Comparison of ENCODE assay signal across 21 cellular contexts in the genomic region with DNA sequence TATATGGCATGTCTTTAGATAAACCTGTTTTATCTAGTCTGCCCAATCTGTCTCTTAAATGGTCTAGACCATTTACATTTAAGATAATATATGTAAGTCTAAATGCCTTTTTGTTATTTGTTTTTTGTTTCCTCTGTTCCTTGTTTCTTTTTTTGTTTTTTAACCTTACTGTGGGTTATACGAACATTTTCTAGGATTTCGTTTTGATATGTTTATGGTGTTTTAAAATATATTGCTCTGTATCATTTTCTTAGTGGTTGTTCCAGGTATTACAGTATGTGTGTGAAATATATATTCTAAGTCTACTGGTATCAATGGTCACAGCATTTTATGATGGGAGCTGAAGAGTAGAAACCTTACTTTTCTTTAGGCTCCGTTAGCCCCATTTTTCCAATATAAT. TPM values are rescaled to one million over a fixed set of nuclear protein-coding genes. Genes with fewer than 3 reads are reported as not detected.
DNase-seq lines count a peak whose midpoint lies in the region; ATAC-seq, FAIRE-seq and TF ChIP-seq lines count a peak whose summit lies in the region.
"Had no signal": no experiment of that assay in that cellular context is flagged by ENCODE, and none has a peak within 500 bp of the region (broad histone marks: within the 10 kb centered on the region; RNA-seq: fewer than 3 reads in every experiment).

No MANE protein-coding gene starts in this region.

- in situ Hi-C loops in K562 (cut with MboI): no loop called here
- in situ Hi-C loops in G401 (cut with HindIII; ENCODE audit: low sequenced_read_pairs): no loop called here

- TF ChIP-seq POLR2A in K562 (conservative IDR thresholded peaks at IDR 0.05): no peak

- no peak for TF ChIP-seq RAD21 in K562 (CRISPR knock-in tag; conservative IDR thresholded peaks at IDR 0.05 in 1 of 2, IDR thresholded peaks at IDR 0.05 in 1 of 2)

- H3K9me3 Mint-ChIP-seq in neural crest cell: no peaks in the 10 kb centered on the region
- H3K9me3 Mint-ChIP-seq: central memory CD8-positive, alpha-beta T cell; effector memory CD8-positive, alpha-beta T cell had no signal

- intact Hi-C loops in K562 (cut with micrococcal nuclease): no loop called here

- H3K79me2 ChIP-seq in KMS-11 (ENCODE audit: insufficient read depth, low read depth) (peaks cover 15% of the 10 kb centered on the region; the same call in 1 of the 2 replicates), K562 (ENCODE audit: control insufficient read depth, insufficient read depth, low read length) (peaks cover 56% of the 10 kb centered on the region)

- no peak overlapping the region for H2AFZ ChIP-seq in KMS-11 (ENCODE audit: low read depth)
- H2AFZ ChIP-seq in K562 (ENCODE audit: low read depth, low read length): no peak overlapping the region

- POLR2A ChIA-PET in K562 (lab: Yijun Ruan, JAX): interaction anchor here (2.3 kb wide), 1 partner anchor 10 kb away, joined by 9 read pairs; no protein-coding TSS in a partner anchor

- H3K27me3 Mint-ChIP-seq in neural crest cell (ENCODE audit: low read depth): no peaks in the 10 kb centered on the region
- H3K27me3 Mint-ChIP-seq: central memory CD8-positive, alpha-beta T cell; effector memory CD8-positive, alpha-beta T cell had no signal

- H3K4me2 ChIP-seq in KMS-11 (no peak overlapping the region), K562 (ENCODE audit: insufficient read depth, low read length) (no peak overlapping the region)

- CTCF ChIA-PET in K562 (lab: Yijun Ruan, JAX; ENCODE audit: low intra/inter-chr PET ratio): no interaction called here

- DNase-seq in K562 (ENCODE audit: extremely low read depth in 1 of 4, low spot score in 3 of 4) (peak in 1 of 4 experiments; percentile 30), neural crest cell (ENCODE audit: low read depth, low spot score) (no peak), G401 (ENCODE audit: low spot score) (no peak), globus pallidus (ENCODE audit: low spot score) (no peak), cortex of kidney (lab: John Stamatoyannopoulos, UW) (no peak)
- DNase-seq: activated CD4-positive, CD25-positive, alpha-beta regulatory T cell treated with anti-CD3 and anti-CD28 coated beads, Interleukin-2, amount 50 U/mL, for 72 hours; amygdala; effector memory CD8-positive, alpha-beta T cell; KG1; NCI-H2171 treated with DMSO at 0.1 percent for 48 hours; nucleus accumbens; Right ventricle myocardium superior; sigmoid colon; stimulated activated CD4-positive, alpha-beta T cell treated with anti-CD3 and anti-CD28 coated beads, Interleukin-2, amount 100 ng/mL, for 48 hours; substantia nigra had no signal

- H3K27ac ChIP-seq in C4-2B (no peak overlapping the region), KMS-11 (no peak overlapping the region), K562 (ENCODE audit: extremely low read depth, low read depth, low read length) (no peak overlapping the region)
- H3K27ac ChIP-seq: sigmoid colon had no signal

- no peak overlapping the region for H3K4me3 Mint-ChIP-seq in neural crest cell
- H3K4me3 Mint-ChIP-seq: central memory CD8-positive, alpha-beta T cell; effector memory CD8-positive, alpha-beta T cell had no signal

- H3K4me3 ChIP-seq in KMS-11 (IDR thresholded peaks at IDR 0.05; ENCODE audit: insufficient read depth, low read depth, low read length) (no peak overlapping the region), K562 (no peak overlapping the region)
- H3K4me3 ChIP-seq: sigmoid colon had no signal

- H3K4me1 Mint-ChIP-seq in neural crest cell: peaks cover 27% of the 10 kb centered on the region

- ATAC-seq in K562: 0 out of 3 replicates have a peak, but pooled peaks have one; percentile 43
- ATAC-seq in GM18520 (IDR thresholded peaks at IDR 0.05; ENCODE audit: unreplicated experiment): no peak
- ATAC-seq: effector memory CD8-positive, alpha-beta T cell had no signal

- H3K36me3 ChIP-seq in KMS-11 (ENCODE audit: insufficient read depth) (no peaks in the 10 kb centered on the region), K562 (ENCODE audit: control insufficient read depth, insufficient read depth, low read length) (peaks cover 74% of the 10 kb centered on the region; the same call in 2 of the 3 replicates)
- H3K36me3 ChIP-seq: sigmoid colon had no signal

- H3K27me3 ChIP-seq in KMS-11 (ENCODE audit: insufficient read depth, low read depth): no peaks in the 10 kb centered on the region
- no peaks in the 10 kb centered on the region for H3K27me3 ChIP-seq in K562 (ENCODE audit: control insufficient read depth in 2 of 2, insufficient read depth in 2 of 2, low read length in 2 of 2)
- H3K27me3 ChIP-seq: sigmoid colon had no signal

- H3K9ac ChIP-seq in KMS-11 (no peak overlapping the region), K562 (ENCODE audit: insufficient read depth in 1 of 2, low read depth in 2 of 2, low read length in 2 of 2) (no peak overlapping the region)

- peaks cover 17% of the 10 kb centered on the region for H3K4me1 ChIP-seq in KMS-11 (ENCODE audit: low read depth, poor library complexity, severe bottlenecking)
- H3K4me1 ChIP-seq in K562 (replicated peaks in 1 of 2; ENCODE audit: control insufficient read depth in 2 of 2, insufficient read depth in 2 of 2, low read length in 2 of 2): peaks cover 0 to 6% of the 10 kb centered on the region in 2 experiments; a peak in 2 of 5 replicates
- H3K4me1 ChIP-seq: sigmoid colon had no signal

- FAIRE-seq in K562 (lab: Jason Lieb, UNC): no peak
- FAIRE-seq: D721Med, H1 had no signal

- H3K9me1 ChIP-seq in K562 (ENCODE audit: control insufficient read depth, insufficient read depth, low read length): no peaks in the 10 kb centered on the region

- H3K36me3 Mint-ChIP-seq in neural crest cell (ENCODE audit: low read depth): peaks cover 29% of the 10 kb centered on the region

- H3K9me3 ChIP-seq in K562 (replicated peaks; ENCODE audit: control insufficient read depth, insufficient read depth, low read depth, low read length): no peaks in the 10 kb centered on the region
- H3K9me3 ChIP-seq: sigmoid colon had no signal

- no peak for TF ChIP-seq EP300 in K562 (IDR thresholded peaks at IDR 0.05; ENCODE audit: low read length)

- peaks cover 10% of the 10 kb centered on the region; the same call in 1 of the 2 replicates for H4K20me1 ChIP-seq in KMS-11 (ENCODE audit: insufficient read depth)
- no peaks in the 10 kb centered on the region; the same call in 1 of the 2 replicates for H4K20me1 ChIP-seq in K562 (replicated peaks; ENCODE audit: control insufficient read depth, insufficient read depth, low read length)

- TF ChIP-seq CTCF in C4-2B (conservative IDR thresholded peaks at IDR 0.05): peak; percentile 34
- peak; percentile 36; the same call in 1 of the 2 replicates for TF ChIP-seq CTCF in KMS-11 (conservative IDR thresholded peaks at IDR 0.05; ENCODE audit: low read depth, low read length)
- TF ChIP-seq CTCF in K562 (IDR thresholded peaks at IDR 0.05 in 2 of 3, conservative IDR thresholded peaks at IDR 0.05 in 1 of 3; ENCODE audit: insufficient read depth in 2 of 3, low read depth in 1 of 3, low read length in 3 of 3): peak in 1 of 3 experiments; percentile 16; a peak in 2 of 6 replicates
- TF ChIP-seq CTCF in neural crest cell (conservative IDR thresholded peaks at IDR 0.05): peak; percentile 53

- H3K27ac Mint-ChIP-seq in neural crest cell (ENCODE audit: unreplicated experiment): no peak overlapping the region
- H3K27ac Mint-ChIP-seq: effector memory CD8-positive, alpha-beta T cell had no signal

- no TSS peak for BruUV-seq in K562 (replicated peaks; lab: Mats Ljungman, UMichigan)

- WGBS in K562 (ENCODE audit: insufficient coverage, low coverage, missing lambda C conversion rate): 83% methylated on average over 3 of the region's 3 CpGs

TF ChIP-seq in K562, 482 proteins besides CTCF, POLR2A, EP300 and RAD21:
- peak; percentile 38 for TF ChIP-seq ARID1B (IDR thresholded peaks at IDR 0.05)
- no peak for TF ChIP-seq GABPA (tag; conservative IDR thresholded peaks at IDR 0.05; ENCODE audit: low read depth)
- 0 out of 2 replicates have a peak, but pooled peaks have one; percentile 7 for TF ChIP-seq TAL1 (IDR thresholded peaks at IDR 0.05)

RNA-seq across cellular contexts. Expression of a gene that starts 13.4 kb away (rescaled TPM):
- 12.1 and 19.1 TPM in 2 replicates for total RNA-seq in K562 (2011; cell fraction: chromatin; rRNA removed; ENCODE audit: low replicate concordance)
- 6.2 and 6.7 TPM in 2 replicates for total RNA-seq in K562 (2011; cell fraction: nucleolus; rRNA removed)
- 13.1 and 30.2 TPM in 2 replicates for total RNA-seq in K562 (2011; cell fraction: nucleoplasm; rRNA removed)
- total RNA-seq in K562 (2014; rRNA removed) (4.5 and 6.4 TPM in 2 replicates), K562 (2014; rRNA removed; fragmentation: Illumina TruSeq; extraction: Trizol) (5.0 TPM in 2 replicates), K562 (2015; rRNA removed; fragmentation: Illumina TruSeq; extraction: Trizol) (6.1 and 7.2 TPM in 2 replicates), K562 (2021) (16.1 and 18.8 TPM in 2 replicates), neural crest cell (16.4 and 21.9 TPM in 2 replicates)
- polyA plus RNA-seq in K562 (2011; rRNA removed) (3.1 and 6.4 TPM in 2 replicates), K562 (2014; fragmentation: Illumina TruSeq; extraction: Trizol) (15.3 and 16.5 TPM in 2 replicates), K562 (2014; fragmentation: Nextera tagmentation; extraction: Ambion mirVana) (1 to 10 TPM; 2.2 to 2.5 TPM), K562 (2014; rRNA removed) (8.1 and 8.8 TPM in 2 replicates)
- polyA plus RNA-seq in K562 (2011; cell fraction: cytosol; rRNA removed): 4.7 and 6.0 TPM in 2 replicates
- 8.6 and 12.0 TPM in 2 replicates for polyA plus RNA-seq in K562 (2011; cell fraction: nucleus; rRNA removed)
- polyA plus RNA-seq in K562 (2012): 11.4 TPM in 2 replicates
- 3.4 and 6.3 TPM in 2 replicates for polyA minus RNA-seq in K562 (2011; rRNA and poly(A)+ RNA removed)
- 6.0 and 9.8 TPM in 2 replicates for polyA minus RNA-seq in K562 (2011; cell fraction: cytosol; rRNA and poly(A)+ RNA removed)
- polyA minus RNA-seq in K562 (2011; cell fraction: nucleus; rRNA and poly(A)+ RNA removed): 6.9 and 13.4 TPM in 2 replicates
- 2.4 and 9.7 TPM in 2 replicates for total RNA-seq in G401 (2014; rRNA removed; shearing (Covaris generic))
